In the genomic region with DNA sequence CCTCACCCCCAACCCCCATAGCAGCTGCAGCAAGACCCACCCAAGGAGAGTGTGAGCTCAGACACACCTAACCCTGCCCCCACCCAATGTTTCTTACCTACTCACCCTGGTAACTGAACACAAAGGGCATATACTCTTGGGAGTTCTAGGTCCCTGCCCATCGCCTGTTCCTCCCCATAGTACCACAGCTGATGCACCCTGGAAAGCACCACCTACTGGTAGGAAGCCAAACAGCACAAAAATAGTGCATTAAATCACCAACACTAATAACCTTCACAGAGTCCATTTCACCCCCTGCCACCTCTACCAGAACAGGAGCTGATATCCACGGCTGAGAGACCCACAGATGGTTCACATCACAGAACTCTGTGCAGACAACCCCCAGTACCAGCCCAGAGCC, we compare ENCODE assay signal across 14 cellular contexts.
DNase-seq lines count a peak whose midpoint lies in the region; ATAC-seq and TF ChIP-seq lines count a peak whose summit lies in the region.
"Had no signal": no experiment of that assay in that cellular context is flagged by ENCODE, and none has a peak within 500 bp of the region (broad histone marks: within the 10 kb centered on the region; RNA-seq: fewer than 3 reads in every experiment).

No MANE protein-coding gene starts in this region.

- H3K4me1 ChIP-seq in BE2C (no peaks in the 10 kb centered on the region), aorta (ENCODE audit: control insufficient read depth in 1 of 2, insufficient read depth in 2 of 2, low read length in 2 of 2) (no peaks in the 10 kb centered on the region)
- H3K4me1 ChIP-seq: suprapubic skin had no signal

- H3K36me3 ChIP-seq in BE2C (no peaks in the 10 kb centered on the region), aorta (ENCODE audit: control insufficient read depth in 1 of 2, insufficient read depth in 2 of 2, low read length in 1 of 2) (no peaks in the 10 kb centered on the region)
- H3K36me3 ChIP-seq: suprapubic skin had no signal

- TF ChIP-seq CTCF in BE2C (IDR thresholded peaks at IDR 0.05; ENCODE audit: low read depth, low read length), result peak; percentile 33
- TF ChIP-seq CTCF in WTC11 (IDR thresholded peaks at IDR 0.05), result peak; percentile 36; the same call in 1 of the 2 replicates

- peaks cover 59% of the 10 kb centered on the region for H3K9me3 Mint-ChIP-seq in WTC11

- intact Hi-C loops in aorta (cut with DNase I), result no loop called here

- H3K27me3 Mint-ChIP-seq in WTC11 (ENCODE audit: low read depth), result no peaks in the 10 kb centered on the region
- H3K27me3 Mint-ChIP-seq: activated CD4-positive, alpha-beta T cell treated with anti-CD3 and anti-CD28 coated beads, Interleukin-2, amount 10 ng/mL, durations not matched to agents 7 days and 5 days; T-helper 17 cell had no signal

- ATAC-seq in GM18909 (IDR thresholded peaks at IDR 0.05; ENCODE audit: poor library complexity, unreplicated experiment) (peak; percentile 58), WTC11 (peak; percentile 84), aorta (ENCODE audit: low FRiP score) (no peak)
- ATAC-seq: activated T-cell treated with anti-CD3 and anti-CD28 coated beads, Interleukin-2, amount 50 U/mL, for 4 hours; mucosa of descending colon; T-helper 17 cell had no signal

- H3K4me3 Mint-ChIP-seq in WTC11, result no peak overlapping the region
- H3K4me3 Mint-ChIP-seq: activated CD4-positive, alpha-beta T cell treated with anti-CD3 and anti-CD28 coated beads, Interleukin-2, amount 10 ng/mL, durations not matched to agents 7 days and 5 days; activated T-cell treated with anti-CD3 and anti-CD28 coated beads, Interleukin-2, amount 50 U/mL, for 4 hours; T-helper 17 cell had no signal

- no peaks in the 10 kb centered on the region for H3K4me1 Mint-ChIP-seq in WTC11
- H3K4me1 Mint-ChIP-seq: activated CD4-positive, alpha-beta T cell treated with anti-CD3 and anti-CD28 coated beads, Interleukin-2, amount 10 ng/mL, durations not matched to agents 7 days and 5 days; T-helper 17 cell had no signal

- POLR2A ChIA-PET in WTC11 (lab: Charles Lee), result no interaction called here

- H3K27ac ChIP-seq in aorta (ENCODE audit: low read depth in 1 of 2, low read length in 2 of 2), result no peak overlapping the region
- H3K27ac ChIP-seq: suprapubic skin had no signal

- DNase-seq in BE2C (no peak), HT-29 (ENCODE audit: low spot score) (peak; percentile 11), WTC11 (ENCODE audit: low spot score) (no peak), foreskin melanocyte (no peak), aorta (no peak), GOT3 (lab: John Stamatoyannopoulos, UW) (no peak)
- no peak for DNase-seq in activated CD4-positive, CD25-positive, alpha-beta regulatory T cell (lab: John Stamatoyannopoulos, UW)
- DNase-seq: activated CD4-positive, alpha-beta T cell treated with anti-CD3 and anti-CD28 coated beads, Interleukin-2, amount 10 ng/mL, durations not matched to agents 7 days and 5 days; activated T-cell treated with anti-CD3 and anti-CD28 coated beads, Interleukin-2, amount 50 U/mL, for 4 hours; HCEC 1CT; mucosa of descending colon; T-helper 17 cell had no signal

- H3K9me3 ChIP-seq in BE2C, result no peaks in the 10 kb centered on the region
- no peaks in the 10 kb centered on the region for H3K9me3 ChIP-seq in aorta (ENCODE audit: control insufficient read depth, low read length)

- H3K4me3 ChIP-seq in BE2C (ENCODE audit: low read depth, low read length) (no peak overlapping the region), aorta (ENCODE audit: low read length in 2 of 2) (no peak overlapping the region)
- H3K4me3 ChIP-seq: mucosa of descending colon, suprapubic skin had no signal

- CTCF ChIA-PET in WTC11 (lab: Charles Lee), result interaction anchor here (0.7 to 1.9 kb wide), 4 partner anchors 13 to 340 kb away, joined by 3 to 6 read pairs (median 4); no protein-coding TSS in a partner anchor

- no peak overlapping the region for H3K27ac Mint-ChIP-seq in WTC11
- H3K27ac Mint-ChIP-seq: activated CD4-positive, alpha-beta T cell treated with anti-CD3 and anti-CD28 coated beads, Interleukin-2, amount 10 ng/mL, durations not matched to agents 7 days and 5 days; T-helper 17 cell had no signal

- H3K36me3 Mint-ChIP-seq in WTC11, result peaks cover 22% of the 10 kb centered on the region

- 51 to 61% methylated on average over 2 of the region's 2 CpGs for WGBS in aorta, 2 donors

- H3K27me3 ChIP-seq in BE2C (no peaks in the 10 kb centered on the region), aorta (ENCODE audit: control insufficient read depth in 1 of 2, insufficient read depth in 2 of 2, low read length in 1 of 2) (no peaks in the 10 kb centered on the region)
- H3K27me3 ChIP-seq: suprapubic skin had no signal

TF ChIP-seq in WTC11, 78 proteins besides CTCF, POLR2A, EP300 and RAD21:
- TF ChIP-seq NFE2L1 (CRISPR knock-in tag; IDR thresholded peaks at IDR 0.05), result no peak
- TF ChIP-seq, protein P1, sequence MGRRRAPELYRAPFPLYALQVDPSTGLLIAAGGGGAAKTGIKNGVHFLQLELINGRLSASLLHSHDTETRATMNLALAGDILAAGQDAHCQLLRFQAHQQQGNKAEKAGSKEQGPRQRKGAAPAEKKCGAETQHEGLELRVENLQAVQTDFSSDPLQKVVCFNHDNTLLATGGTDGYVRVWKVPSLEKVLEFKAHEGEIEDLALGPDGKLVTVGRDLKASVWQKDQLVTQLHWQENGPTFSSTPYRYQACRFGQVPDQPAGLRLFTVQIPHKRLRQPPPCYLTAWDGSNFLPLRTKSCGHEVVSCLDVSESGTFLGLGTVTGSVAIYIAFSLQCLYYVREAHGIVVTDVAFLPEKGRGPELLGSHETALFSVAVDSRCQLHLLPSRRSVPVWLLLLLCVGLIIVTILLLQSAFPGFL (CRISPR knock-in tag; IDR thresholded peaks at IDR 0.05; ENCODE audit: borderline replicate concordance), result no peak
- no peak for TF ChIP-seq SMAD3 (CRISPR knock-in tag; IDR thresholded peaks at IDR 0.05; ENCODE audit: borderline replicate concordance)
- TF ChIP-seq TEAD1 (CRISPR knock-in tag; IDR thresholded peaks at IDR 0.05), result no peak
- TF ChIP-seq, protein P2, sequence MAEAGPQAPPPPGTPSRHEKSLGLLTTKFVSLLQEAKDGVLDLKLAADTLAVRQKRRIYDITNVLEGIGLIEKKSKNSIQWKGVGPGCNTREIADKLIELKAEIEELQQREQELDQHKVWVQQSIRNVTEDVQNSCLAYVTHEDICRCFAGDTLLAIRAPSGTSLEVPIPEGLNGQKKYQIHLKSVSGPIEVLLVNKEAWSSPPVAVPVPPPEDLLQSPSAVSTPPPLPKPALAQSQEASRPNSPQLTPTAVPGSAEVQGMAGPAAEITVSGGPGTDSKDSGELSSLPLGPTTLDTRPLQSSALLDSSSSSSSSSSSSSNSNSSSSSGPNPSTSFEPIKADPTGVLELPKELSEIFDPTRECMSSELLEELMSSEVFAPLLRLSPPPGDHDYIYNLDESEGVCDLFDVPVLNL (CRISPR knock-in tag; IDR thresholded peaks at IDR 0.05; ENCODE audit: borderline replicate concordance, low read depth), result no peak
- no peak for TF ChIP-seq NR1H2 (CRISPR knock-in tag; IDR thresholded peaks at IDR 0.05)
- TF ChIP-seq, protein P3, sequence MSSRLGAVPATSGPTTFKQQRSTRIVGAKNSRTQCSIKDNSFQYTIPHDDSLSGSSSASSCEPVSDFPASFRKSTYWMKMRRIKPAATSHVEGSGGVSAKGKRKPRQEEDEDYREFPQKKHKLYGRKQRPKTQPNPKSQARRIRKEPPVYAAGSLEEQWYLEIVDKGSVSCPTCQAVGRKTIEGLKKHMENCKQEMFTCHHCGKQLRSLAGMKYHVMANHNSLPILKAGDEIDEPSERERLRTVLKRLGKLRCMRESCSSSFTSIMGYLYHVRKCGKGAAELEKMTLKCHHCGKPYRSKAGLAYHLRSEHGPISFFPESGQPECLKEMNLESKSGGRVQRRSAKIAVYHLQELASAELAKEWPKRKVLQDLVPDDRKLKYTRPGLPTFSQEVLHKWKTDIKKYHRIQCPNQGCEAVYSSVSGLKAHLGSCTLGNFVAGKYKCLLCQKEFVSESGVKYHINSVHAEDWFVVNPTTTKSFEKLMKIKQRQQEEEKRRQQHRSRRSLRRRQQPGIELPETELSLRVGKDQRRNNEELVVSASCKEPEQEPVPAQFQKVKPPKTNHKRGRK (CRISPR knock-in tag; IDR thresholded peaks at IDR 0.05; ENCODE audit: borderline replicate concordance), result no peak
- no peak for TF ChIP-seq ZNF219 (CRISPR knock-in tag; IDR thresholded peaks at IDR 0.05; ENCODE audit: borderline replicate concordance)
- TF ChIP-seq, protein P4, sequence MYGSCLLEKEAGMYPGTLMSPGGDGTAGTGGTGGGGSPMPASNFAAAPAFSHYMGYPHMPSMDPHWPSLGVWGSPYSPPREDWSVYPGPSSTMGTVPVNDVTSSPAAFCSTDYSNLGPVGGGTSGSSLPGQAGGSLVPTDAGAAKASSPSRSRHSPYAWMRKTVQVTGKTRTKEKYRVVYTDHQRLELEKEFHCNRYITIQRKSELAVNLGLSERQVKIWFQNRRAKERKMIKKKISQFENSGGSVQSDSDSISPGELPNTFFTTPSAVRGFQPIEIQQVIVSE (CRISPR knock-in tag; IDR thresholded peaks at IDR 0.05; ENCODE audit: borderline replicate concordance), result no peak
- TF ChIP-seq, protein P5, sequence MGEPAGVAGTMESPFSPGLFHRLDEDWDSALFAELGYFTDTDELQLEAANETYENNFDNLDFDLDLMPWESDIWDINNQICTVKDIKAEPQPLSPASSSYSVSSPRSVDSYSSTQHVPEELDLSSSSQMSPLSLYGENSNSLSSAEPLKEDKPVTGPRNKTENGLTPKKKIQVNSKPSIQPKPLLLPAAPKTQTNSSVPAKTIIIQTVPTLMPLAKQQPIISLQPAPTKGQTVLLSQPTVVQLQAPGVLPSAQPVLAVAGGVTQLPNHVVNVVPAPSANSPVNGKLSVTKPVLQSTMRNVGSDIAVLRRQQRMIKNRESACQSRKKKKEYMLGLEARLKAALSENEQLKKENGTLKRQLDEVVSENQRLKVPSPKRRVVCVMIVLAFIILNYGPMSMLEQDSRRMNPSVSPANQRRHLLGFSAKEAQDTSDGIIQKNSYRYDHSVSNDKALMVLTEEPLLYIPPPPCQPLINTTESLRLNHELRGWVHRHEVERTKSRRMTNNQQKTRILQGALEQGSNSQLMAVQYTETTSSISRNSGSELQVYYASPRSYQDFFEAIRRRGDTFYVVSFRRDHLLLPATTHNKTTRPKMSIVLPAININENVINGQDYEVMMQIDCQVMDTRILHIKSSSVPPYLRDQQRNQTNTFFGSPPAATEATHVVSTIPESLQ (CRISPR knock-in tag; IDR thresholded peaks at IDR 0.05), result no peak
- no peak for TF ChIP-seq ESRRA (CRISPR knock-in tag; IDR thresholded peaks at IDR 0.05; ENCODE audit: borderline replicate concordance)
- no peak for TF ChIP-seq MYBL2 (CRISPR knock-in tag; IDR thresholded peaks at IDR 0.05)
- no peak for TF ChIP-seq RORB (CRISPR knock-in tag; IDR thresholded peaks at IDR 0.05)
